2 cellular contexts compared by ENCODE assay signal in genomic region chr1:234908571-234908970, GRCh38.
TF ChIP-seq lines count a peak whose summit lies in the region.

No MANE protein-coding gene starts in this region.

TF ChIP-seq in SK-N-SH, 30 proteins besides CTCF, POLR2A, EP300 and RAD21 (continued from another document):
- TF ChIP-seq MAX (IDR thresholded peaks at IDR 0.05; ENCODE audit: low read depth) (no peak), TEAD4 (IDR thresholded peaks at IDR 0.05; ENCODE audit: borderline replicate concordance, insufficient read depth) (no peak)

TF ChIP-seq in SK-N-SH treated with all-trans-retinoic acid at 6 μM for 48 hours, 23 proteins besides CTCF, POLR2A, EP300 and RAD21 (continued from another document):
- no peak for TF ChIP-seq ZFP3 (CRISPR knock-in tag; IDR thresholded peaks at IDR 0.05)
- TF ChIP-seq ESRRG (CRISPR knock-in tag; IDR thresholded peaks at IDR 0.05) = no peak
